ENCODE assay signal across 1 cellular context in the genomic region with DNA sequence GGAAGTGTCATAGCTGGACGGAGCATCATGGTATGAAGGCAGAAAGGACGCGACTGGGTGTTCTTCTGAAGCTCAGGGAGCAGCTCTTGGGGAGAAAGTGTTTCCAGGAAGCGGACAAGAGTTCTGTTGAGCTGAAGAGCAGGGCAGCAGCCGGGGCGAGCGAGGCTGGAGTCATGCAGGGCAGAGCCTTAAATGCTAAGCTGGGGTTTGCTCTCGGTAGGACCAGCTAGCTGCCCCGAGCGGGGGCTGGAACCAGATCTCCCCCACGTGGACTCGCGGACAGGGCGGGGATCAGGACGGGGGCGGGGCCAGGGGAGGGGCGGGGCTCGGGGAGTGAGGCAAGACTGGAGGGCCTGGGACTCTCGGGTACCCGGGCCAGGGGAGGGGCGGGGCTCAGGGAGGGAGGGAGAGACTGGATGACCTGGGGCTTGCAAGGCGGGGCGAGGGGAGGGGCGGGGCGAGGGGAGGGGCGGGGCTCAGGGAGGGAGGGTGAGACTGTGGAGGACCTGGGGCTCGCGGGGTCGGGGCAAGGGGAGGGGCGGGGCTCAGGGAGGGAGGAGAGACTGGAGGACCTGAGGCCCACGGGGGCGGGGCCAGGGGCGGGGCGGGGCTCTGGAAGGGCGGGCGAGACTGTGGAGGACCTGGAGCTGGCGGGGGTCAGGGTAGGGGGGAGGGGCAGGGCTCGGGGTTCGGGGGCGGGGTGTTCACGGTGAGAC.
A peak's percentile ranks its signal among the peaks of the same experiment; 100 is the strongest.
TF ChIP-seq lines count a peak whose summit lies in the region.

No MANE protein-coding gene starts in this region.

TF ChIP-seq in HepG2, 621 proteins besides CTCF, POLR2A, EP300 and RAD21 (continued from another document and continues in another):
- TF ChIP-seq, protein P1, sequence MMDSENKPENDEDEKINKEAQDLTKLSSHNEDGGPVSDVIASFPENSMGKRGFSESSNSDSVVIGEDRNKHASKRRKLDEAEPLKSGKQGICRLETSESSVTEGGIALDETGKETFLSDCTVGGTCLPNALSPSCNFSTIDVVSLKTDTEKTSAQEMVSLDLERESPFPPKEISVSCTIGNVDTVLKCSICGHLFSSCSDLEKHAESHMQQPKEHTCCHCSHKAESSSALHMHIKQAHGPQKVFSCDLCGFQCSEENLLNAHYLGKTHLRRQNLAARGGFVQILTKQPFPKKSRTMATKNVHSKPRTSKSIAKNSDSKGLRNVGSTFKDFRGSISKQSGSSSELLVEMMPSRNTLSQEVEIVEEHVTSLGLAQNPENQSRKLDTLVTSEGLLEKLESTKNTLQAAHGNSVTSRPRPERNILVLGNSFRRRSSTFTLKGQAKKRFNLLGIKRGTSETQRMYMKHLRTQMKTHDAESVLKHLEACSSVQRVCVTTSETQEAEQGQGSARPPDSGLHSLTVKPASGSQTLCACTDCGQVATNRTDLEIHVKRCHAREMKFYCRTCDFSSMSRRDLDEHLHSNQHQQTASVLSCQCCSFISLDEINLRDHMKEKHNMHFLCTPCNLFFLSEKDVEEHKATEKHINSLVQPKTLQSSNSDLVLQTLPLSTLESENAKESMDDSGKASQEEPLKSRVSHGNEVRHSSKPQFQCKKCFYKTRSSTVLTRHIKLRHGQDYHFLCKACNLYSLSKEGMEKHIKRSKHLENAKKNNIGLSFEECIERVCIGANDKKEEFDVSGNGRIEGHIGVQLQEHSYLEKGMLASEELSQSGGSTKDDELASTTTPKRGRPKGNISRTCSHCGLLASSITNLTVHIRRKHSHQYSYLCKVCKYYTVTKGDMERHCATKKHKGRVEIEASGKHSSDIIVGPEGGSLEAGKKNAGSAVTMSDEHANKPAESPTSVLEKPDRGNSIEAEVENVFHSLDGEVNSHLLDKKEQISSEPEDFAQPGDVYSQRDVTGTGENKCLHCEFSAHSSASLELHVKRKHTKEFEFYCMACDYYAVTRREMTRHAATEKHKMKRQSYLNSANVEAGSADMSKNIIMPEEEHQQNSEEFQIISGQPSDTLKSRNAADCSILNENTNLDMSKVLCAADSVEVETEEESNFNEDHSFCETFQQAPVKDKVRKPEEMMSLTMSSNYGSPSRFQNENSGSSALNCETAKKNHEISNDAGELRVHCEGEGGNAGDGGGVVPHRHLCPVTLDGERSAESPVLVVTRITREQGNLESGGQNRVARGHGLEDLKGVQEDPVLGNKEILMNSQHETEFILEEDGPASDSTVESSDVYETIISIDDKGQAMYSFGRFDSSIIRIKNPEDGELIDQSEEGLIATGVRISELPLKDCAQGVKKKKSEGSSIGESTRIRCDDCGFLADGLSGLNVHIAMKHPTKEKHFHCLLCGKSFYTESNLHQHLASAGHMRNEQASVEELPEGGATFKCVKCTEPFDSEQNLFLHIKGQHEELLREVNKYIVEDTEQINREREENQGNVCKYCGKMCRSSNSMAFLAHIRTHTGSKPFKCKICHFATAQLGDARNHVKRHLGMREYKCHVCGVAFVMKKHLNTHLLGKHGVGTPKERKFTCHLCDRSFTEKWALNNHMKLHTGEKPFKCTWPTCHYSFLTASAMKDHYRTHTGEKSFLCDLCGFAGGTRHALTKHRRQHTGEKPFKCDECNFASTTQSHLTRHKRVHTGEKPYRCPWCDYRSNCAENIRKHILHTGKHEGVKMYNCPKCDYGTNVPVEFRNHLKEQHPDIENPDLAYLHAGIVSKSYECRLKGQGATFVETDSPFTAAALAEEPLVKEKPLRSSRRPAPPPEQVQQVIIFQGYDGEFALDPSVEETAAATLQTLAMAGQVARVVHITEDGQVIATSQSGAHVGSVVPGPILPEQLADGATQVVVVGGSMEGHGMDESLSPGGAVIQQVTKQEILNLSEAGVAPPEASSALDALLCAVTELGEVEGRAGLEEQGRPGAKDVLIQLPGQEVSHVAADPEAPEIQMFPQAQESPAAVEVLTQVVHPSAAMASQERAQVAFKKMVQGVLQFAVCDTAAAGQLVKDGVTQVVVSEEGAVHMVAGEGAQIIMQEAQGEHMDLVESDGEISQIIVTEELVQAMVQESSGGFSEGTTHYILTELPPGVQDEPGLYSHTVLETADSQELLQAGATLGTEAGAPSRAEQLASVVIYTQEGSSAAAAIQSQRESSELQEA (CRISPR knock-in tag; IDR thresholded peaks at IDR 0.05; ENCODE audit: not compliant biosample characterization) = no peak
- no peak for TF ChIP-seq ZNF660 (CRISPR knock-in tag; IDR thresholded peaks at IDR 0.05; ENCODE audit: borderline replicate concordance, low read depth)
- no peak for TF ChIP-seq MBNL3 (CRISPR knock-in tag; conservative IDR thresholded peaks at IDR 0.05)
- TF ChIP-seq ZNF772 (CRISPR knock-in tag; IDR thresholded peaks at IDR 0.05) = no peak
- TF ChIP-seq ZNF451 (CRISPR knock-in tag; IDR thresholded peaks at IDR 0.05) = 0 out of 2 replicates have a peak, but pooled peaks have one; percentile 6
- 0 out of 2 replicates have a peak, but pooled peaks have one; percentile 41 for TF ChIP-seq ZFP36L1 (CRISPR knock-in tag; IDR thresholded peaks at IDR 0.05)
- no peak for TF ChIP-seq SRSF1 (optimal IDR thresholded peaks at IDR 0.05; ENCODE audit: low read depth, low read length)
- TF ChIP-seq ZNF549 (CRISPR knock-in tag; IDR thresholded peaks at IDR 0.05) = no peak
- TF ChIP-seq DMAP1 (CRISPR knock-in tag; IDR thresholded peaks at IDR 0.05) = no peak
- no peak for TF ChIP-seq CBX2 (IDR thresholded peaks at IDR 0.05; ENCODE audit: low read depth, low read length)
- no peak for TF ChIP-seq CBX2 (CRISPR knock-in tag; IDR thresholded peaks at IDR 0.05; ENCODE audit: low read depth)
- TF ChIP-seq MAF1 (CRISPR knock-in tag; IDR thresholded peaks at IDR 0.05; ENCODE audit: borderline replicate concordance) = no peak
- no peak for TF ChIP-seq TOPORS (CRISPR knock-in tag; IDR thresholded peaks at IDR 0.05)
- TF ChIP-seq ZBTB1 (CRISPR knock-in tag; IDR thresholded peaks at IDR 0.05; ENCODE audit: borderline replicate concordance) = no peak
- no peak for TF ChIP-seq MIER3 (CRISPR knock-in tag; IDR thresholded peaks at IDR 0.05; ENCODE audit: borderline replicate concordance)
- TF ChIP-seq, protein P2, sequence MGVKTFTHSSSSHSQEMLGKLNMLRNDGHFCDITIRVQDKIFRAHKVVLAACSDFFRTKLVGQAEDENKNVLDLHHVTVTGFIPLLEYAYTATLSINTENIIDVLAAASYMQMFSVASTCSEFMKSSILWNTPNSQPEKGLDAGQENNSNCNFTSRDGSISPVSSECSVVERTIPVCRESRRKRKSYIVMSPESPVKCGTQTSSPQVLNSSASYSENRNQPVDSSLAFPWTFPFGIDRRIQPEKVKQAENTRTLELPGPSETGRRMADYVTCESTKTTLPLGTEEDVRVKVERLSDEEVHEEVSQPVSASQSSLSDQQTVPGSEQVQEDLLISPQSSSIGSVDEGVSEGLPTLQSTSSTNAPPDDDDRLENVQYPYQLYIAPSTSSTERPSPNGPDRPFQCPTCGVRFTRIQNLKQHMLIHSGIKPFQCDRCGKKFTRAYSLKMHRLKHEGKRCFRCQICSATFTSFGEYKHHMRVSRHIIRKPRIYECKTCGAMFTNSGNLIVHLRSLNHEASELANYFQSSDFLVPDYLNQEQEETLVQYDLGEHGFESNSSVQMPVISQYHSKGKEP (CRISPR knock-in tag; IDR thresholded peaks at IDR 0.05) = no peak
- TF ChIP-seq SIN3A (IDR thresholded peaks at IDR 0.05; ENCODE audit: borderline replicate concordance, low read depth, low read length) = 0 out of 2 replicates have a peak, but pooled peaks have one; percentile 37
- TF ChIP-seq, protein P3, sequence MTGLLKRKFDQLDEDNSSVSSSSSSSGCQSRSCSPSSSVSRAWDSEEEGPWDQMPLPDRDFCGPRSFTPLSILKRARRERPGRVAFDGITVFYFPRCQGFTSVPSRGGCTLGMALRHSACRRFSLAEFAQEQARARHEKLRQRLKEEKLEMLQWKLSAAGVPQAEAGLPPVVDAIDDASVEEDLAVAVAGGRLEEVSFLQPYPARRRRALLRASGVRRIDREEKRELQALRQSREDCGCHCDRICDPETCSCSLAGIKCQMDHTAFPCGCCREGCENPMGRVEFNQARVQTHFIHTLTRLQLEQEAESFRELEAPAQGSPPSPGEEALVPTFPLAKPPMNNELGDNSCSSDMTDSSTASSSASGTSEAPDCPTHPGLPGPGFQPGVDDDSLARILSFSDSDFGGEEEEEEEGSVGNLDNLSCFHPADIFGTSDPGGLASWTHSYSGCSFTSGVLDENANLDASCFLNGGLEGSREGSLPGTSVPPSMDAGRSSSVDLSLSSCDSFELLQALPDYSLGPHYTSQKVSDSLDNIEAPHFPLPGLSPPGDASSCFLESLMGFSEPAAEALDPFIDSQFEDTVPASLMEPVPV (CRISPR knock-in tag; IDR thresholded peaks at IDR 0.05) = no peak
- TF ChIP-seq FOXK1 (CRISPR knock-in tag; IDR thresholded peaks at IDR 0.05; ENCODE audit: borderline replicate concordance, low read depth) = no peak
- no peak for TF ChIP-seq NFE2L2 (IDR thresholded peaks at IDR 0.05; ENCODE audit: low read length)
- no peak for TF ChIP-seq ZNF432 (CRISPR knock-in tag; IDR thresholded peaks at IDR 0.05; ENCODE audit: borderline replicate concordance)
- TF ChIP-seq MAFG (CRISPR knock-in tag; IDR thresholded peaks at IDR 0.05) = no peak
- no peak for TF ChIP-seq ARHGAP35 (CRISPR knock-in tag; IDR thresholded peaks at IDR 0.05; ENCODE audit: borderline replicate concordance)
- TF ChIP-seq TAF1 (CRISPR knock-in tag; IDR thresholded peaks at IDR 0.05) = no peak
- no peak for TF ChIP-seq IRX3 (CRISPR knock-in tag; IDR thresholded peaks at IDR 0.05; ENCODE audit: borderline replicate concordance, low read depth)
- TF ChIP-seq KDM5B (CRISPR knock-in tag; IDR thresholded peaks at IDR 0.05; ENCODE audit: borderline replicate concordance) = no peak
- no peak for TF ChIP-seq REPIN1 (CRISPR knock-in tag; IDR thresholded peaks at IDR 0.05; ENCODE audit: borderline replicate concordance, low read depth)
- TF ChIP-seq, protein P4, sequence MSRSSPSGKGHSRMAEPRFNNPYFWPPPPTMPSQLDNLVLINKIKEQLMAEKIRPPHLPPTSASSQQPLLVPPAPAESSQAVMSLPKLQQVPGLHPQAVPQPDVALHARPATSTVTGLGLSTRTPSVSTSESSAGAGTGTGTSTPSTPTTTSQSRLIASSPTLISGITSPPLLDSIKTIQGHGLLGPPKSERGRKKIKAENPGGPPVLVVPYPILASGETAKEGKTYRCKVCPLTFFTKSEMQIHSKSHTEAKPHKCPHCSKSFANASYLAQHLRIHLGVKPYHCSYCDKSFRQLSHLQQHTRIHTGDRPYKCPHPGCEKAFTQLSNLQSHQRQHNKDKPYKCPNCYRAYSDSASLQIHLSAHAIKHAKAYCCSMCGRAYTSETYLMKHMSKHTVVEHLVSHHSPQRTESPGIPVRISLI (CRISPR knock-in tag; IDR thresholded peaks at IDR 0.05; ENCODE audit: borderline replicate concordance) = no peak
- TF ChIP-seq SSRP1 (CRISPR knock-in tag; IDR thresholded peaks at IDR 0.05) = no peak
- TF ChIP-seq, protein P5, sequence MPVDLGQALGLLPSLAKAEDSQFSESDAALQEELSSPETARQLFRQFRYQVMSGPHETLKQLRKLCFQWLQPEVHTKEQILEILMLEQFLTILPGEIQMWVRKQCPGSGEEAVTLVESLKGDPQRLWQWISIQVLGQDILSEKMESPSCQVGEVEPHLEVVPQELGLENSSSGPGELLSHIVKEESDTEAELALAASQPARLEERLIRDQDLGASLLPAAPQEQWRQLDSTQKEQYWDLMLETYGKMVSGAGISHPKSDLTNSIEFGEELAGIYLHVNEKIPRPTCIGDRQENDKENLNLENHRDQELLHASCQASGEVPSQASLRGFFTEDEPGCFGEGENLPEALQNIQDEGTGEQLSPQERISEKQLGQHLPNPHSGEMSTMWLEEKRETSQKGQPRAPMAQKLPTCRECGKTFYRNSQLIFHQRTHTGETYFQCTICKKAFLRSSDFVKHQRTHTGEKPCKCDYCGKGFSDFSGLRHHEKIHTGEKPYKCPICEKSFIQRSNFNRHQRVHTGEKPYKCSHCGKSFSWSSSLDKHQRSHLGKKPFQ (CRISPR knock-in tag; IDR thresholded peaks at IDR 0.05; ENCODE audit: insufficient replicate concordance) = no peak
- peak; percentile 1; the same call in 1 of the 2 replicates for TF ChIP-seq YEATS4 (CRISPR knock-in tag; IDR thresholded peaks at IDR 0.05; ENCODE audit: borderline replicate concordance)
- TF ChIP-seq ELF3 (CRISPR knock-in tag; IDR thresholded peaks at IDR 0.05) = no peak
- TF ChIP-seq FOXJ3 (CRISPR knock-in tag; IDR thresholded peaks at IDR 0.05; ENCODE audit: borderline replicate concordance) = no peak
- TF ChIP-seq PAWR (CRISPR knock-in tag; IDR thresholded peaks at IDR 0.05; ENCODE audit: borderline replicate concordance) = no peak
- 0 out of 2 replicates have a peak, but pooled peaks have one; percentile 2 for TF ChIP-seq SALL2 (CRISPR knock-in tag; IDR thresholded peaks at IDR 0.05)
- no peak for TF ChIP-seq ZNF17 (CRISPR knock-in tag; IDR thresholded peaks at IDR 0.05)
- TF ChIP-seq POLR2AphosphoS5 (IDR thresholded peaks at IDR 0.05; ENCODE audit: low read depth, low read length) = peak; percentile 54; the same call in 1 of the 2 replicates
- TF ChIP-seq DNMT3B (CRISPR knock-in tag; conservative IDR thresholded peaks at IDR 0.05) = no peak
- TF ChIP-seq, protein P6, sequence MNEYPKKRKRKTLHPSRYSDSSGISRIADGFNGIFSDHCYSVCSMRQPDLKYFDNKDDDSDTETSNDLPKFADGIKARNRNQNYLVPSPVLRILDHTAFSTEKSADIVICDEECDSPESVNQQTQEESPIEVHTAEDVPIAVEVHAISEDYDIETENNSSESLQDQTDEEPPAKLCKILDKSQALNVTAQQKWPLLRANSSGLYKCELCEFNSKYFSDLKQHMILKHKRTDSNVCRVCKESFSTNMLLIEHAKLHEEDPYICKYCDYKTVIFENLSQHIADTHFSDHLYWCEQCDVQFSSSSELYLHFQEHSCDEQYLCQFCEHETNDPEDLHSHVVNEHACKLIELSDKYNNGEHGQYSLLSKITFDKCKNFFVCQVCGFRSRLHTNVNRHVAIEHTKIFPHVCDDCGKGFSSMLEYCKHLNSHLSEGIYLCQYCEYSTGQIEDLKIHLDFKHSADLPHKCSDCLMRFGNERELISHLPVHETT (CRISPR knock-in tag; conservative IDR thresholded peaks at IDR 0.05) = no peak
- TF ChIP-seq MYC (CRISPR knock-in tag; IDR thresholded peaks at IDR 0.05; ENCODE audit: borderline replicate concordance) = peak; percentile 29; the same call in 1 of the 2 replicates
- no peak for TF ChIP-seq BCL6 (CRISPR knock-in tag; IDR thresholded peaks at IDR 0.05)
